Comparison of ENCODE assay signal across 1 cellular context in genomic region chr11:82867495-82868082, GRCh38.
TF ChIP-seq lines count a peak whose summit lies in the region.

No MANE protein-coding gene starts in this region.

TF ChIP-seq in HEK293T, 16 proteins besides CTCF, POLR2A, EP300 and RAD21 (continued from another document):
- TF ChIP-seq FOXM1 (IDR thresholded peaks at IDR 0.05; ENCODE audit: borderline replicate concordance), result no peak
